Comparison of ENCODE assay signal across 8 cellular contexts in genomic region chr1:42943166-42943565, GRCh38. TPM values are rescaled to one million over a fixed set of nuclear protein-coding genes. Genes with fewer than 3 reads are reported as not detected.
DNase-seq lines count a peak whose midpoint lies in the region; ATAC-seq and TF ChIP-seq lines count a peak whose summit lies in the region.

No MANE protein-coding gene starts in this region.

- H3K9me3 Mint-ChIP-seq in activated T-helper 17 cell treated with anti-CD3 and anti-CD28 coated beads, Interleukin-2, amount 50 U/mL, for 72 hours, result no peaks in the 10 kb centered on the region
- H3K9me3 Mint-ChIP-seq in immature natural killer cell, result peaks cover 0 to 1% (median 0%) of the 10 kb centered on the region in 6 donors

- H3K27me3 Mint-ChIP-seq in activated T-helper 17 cell treated with anti-CD3 and anti-CD28 coated beads, Interleukin-2, amount 50 U/mL, for 72 hours, result no peaks in the 10 kb centered on the region
- H3K27me3 Mint-ChIP-seq in immature natural killer cell (ENCODE audit: low read depth in 3 of 3), result peaks cover 0 to 24% (median 16%) of the 10 kb centered on the region in 3 donors

- no peaks in the 10 kb centered on the region for H3K9me3 ChIP-seq in Karpas-422 (ENCODE audit: low read length)
- no peaks in the 10 kb centered on the region for H3K9me3 ChIP-seq in subcutaneous abdominal adipose tissue (ENCODE audit: control insufficient read depth in 5 of 5, low read length in 5 of 5)

- H3K4me1 ChIP-seq in Karpas-422 (ENCODE audit: low read length) (peaks cover 93% of the 10 kb centered on the region), subcutaneous abdominal adipose tissue (ENCODE audit: control insufficient read depth in 5 of 5, insufficient read depth in 5 of 5, low read length in 5 of 5) (peaks cover 2 to 64% (median 37%) of the 10 kb centered on the region in 5 donors)

- H3K27me3 ChIP-seq in Karpas-422 (ENCODE audit: low read length) (no peaks in the 10 kb centered on the region), subcutaneous abdominal adipose tissue (ENCODE audit: control insufficient read depth in 5 of 5, insufficient read depth in 4 of 5, low read length in 5 of 5) (no peaks in the 10 kb centered on the region)

- no peaks in the 10 kb centered on the region for H3K9me2 ChIP-seq in Karpas-422 (replicated peaks; ENCODE audit: insufficient read depth, low read length)

- ATAC-seq in activated T-helper 17 cell treated with anti-CD3 and anti-CD28 coated beads, Interleukin-2, amount 50 U/mL, for 72 hours (replicated peaks), result no peak
- ATAC-seq in HG02763 (IDR thresholded peaks at IDR 0.05; ENCODE audit: unreplicated experiment) (no peak), GM21717 (IDR thresholded peaks at IDR 0.05; ENCODE audit: unreplicated experiment) (no peak)

- H3K36me3 ChIP-seq in Karpas-422 (ENCODE audit: insufficient read depth, low read length) (peaks cover 38% of the 10 kb centered on the region), subcutaneous abdominal adipose tissue (ENCODE audit: control insufficient read depth in 5 of 5, insufficient read depth in 5 of 5, low read length in 5 of 5) (no peaks in the 10 kb centered on the region)

- H3K4me3 ChIP-seq in Karpas-422 (ENCODE audit: low read length) (no peak overlapping the region), subcutaneous abdominal adipose tissue (ENCODE audit: low read depth in 1 of 5, low read length in 5 of 5) (no peak overlapping the region), foreskin fibroblast (ENCODE audit: low read depth in 1 of 2, low read length in 2 of 2) (no peak overlapping the region)

- no peak overlapping the region for H3K9ac ChIP-seq in Karpas-422 (ENCODE audit: low read length)
- H3K9ac ChIP-seq in subcutaneous abdominal adipose tissue (ENCODE audit: low read length in 5 of 5), result peak overlapping the region in 2 of 5 donors; percentile 29 to 51

- H3K27ac ChIP-seq in Karpas-422 (ENCODE audit: low read length) (peak overlapping the region; percentile 64; the same call in 1 of the 2 replicates), subcutaneous abdominal adipose tissue (ENCODE audit: low read depth, low read length) (peak overlapping the region; percentile 37)

- peaks cover 97% of the 10 kb centered on the region for H3K79me2 ChIP-seq in Karpas-422 (ENCODE audit: low read length)

- H3K27ac Mint-ChIP-seq in activated T-helper 17 cell treated with anti-CD3 and anti-CD28 coated beads, Interleukin-2, amount 50 U/mL, for 72 hours, result peak overlapping the region; percentile 92
- peak overlapping the region; percentile 84 to 91 (median 88) for H3K27ac Mint-ChIP-seq in immature natural killer cell

- H3K36me3 Mint-ChIP-seq in activated T-helper 17 cell treated with anti-CD3 and anti-CD28 coated beads, Interleukin-2, amount 50 U/mL, for 72 hours (ENCODE audit: low read depth), result peaks cover 100% of the 10 kb centered on the region
- peaks cover 21 to 43% (median 27%) of the 10 kb centered on the region in 3 donors for H3K36me3 Mint-ChIP-seq in immature natural killer cell

- H4K20me1 ChIP-seq in Karpas-422 (ENCODE audit: insufficient read depth, low read depth, low read length), result peaks cover 91% of the 10 kb centered on the region

- peaks cover 64% of the 10 kb centered on the region for H3K4me1 Mint-ChIP-seq in activated T-helper 17 cell treated with anti-CD3 and anti-CD28 coated beads, Interleukin-2, amount 50 U/mL, for 72 hours
- H3K4me1 Mint-ChIP-seq in immature natural killer cell, result peaks cover 97 to 100% of the 10 kb centered on the region in 2 donors

- no peak for TF ChIP-seq CTCF in foreskin fibroblast (IDR thresholded peaks at IDR 0.05; ENCODE audit: low read depth, low read length)

- DNase-seq in Karpas-422, result no peak
- peak in 2 of 3 donors; percentile 51 to 54 for DNase-seq in immature natural killer cell
- no peak for DNase-seq in NCI-H1436 (lab: John Stamatoyannopoulos, UW)
- no peak for DNase-seq in foreskin fibroblast

- no peak overlapping the region for H3K4me2 ChIP-seq in Karpas-422 (ENCODE audit: low read depth, low read length, poor library complexity, severe bottlenecking)

- peak overlapping the region; percentile 69 for H3K4me3 Mint-ChIP-seq in activated T-helper 17 cell treated with anti-CD3 and anti-CD28 coated beads, Interleukin-2, amount 50 U/mL, for 72 hours
- peak overlapping the region; percentile 71 to 81 (median 78) for H3K4me3 Mint-ChIP-seq in immature natural killer cell

- H2AFZ ChIP-seq in Karpas-422 (ENCODE audit: low read length), result no peak overlapping the region

RNA-seq across cellular contexts. Expression of gene SLC2A1, which starts 15.5 kb away (rescaled TPM):
- 72.2 and 83.8 TPM in 2 replicates for total RNA-seq in Karpas-422 (2014; rRNA removed; shearing (Covaris generic); ENCODE audit: low replicate concordance)
- 100 to 1,000 TPM; 217 to 280 TPM for total RNA-seq in activated T-helper 17 cell treated with anti-CD3 and anti-CD28 coated beads, Interleukin-2, amount 50 U/mL, for 72 hours
- polyA plus RNA-seq in immature natural killer cell, result 10 to 100 TPM; 39.1 to 55.0 (median 42.4) TPM

Comparison
In these comparisons a context has a peak if more than half of its experiments do, and no peak if none do; other contexts are left out.
1. DNase-seq: peak in immature natural killer cell (2 of 3); none in Karpas-422 (single experiment), NCI-H1436 (single experiment) and foreskin fibroblast (0 of 2).